Comparison of ENCODE assay signal across 1 cellular context in the genomic region with DNA sequence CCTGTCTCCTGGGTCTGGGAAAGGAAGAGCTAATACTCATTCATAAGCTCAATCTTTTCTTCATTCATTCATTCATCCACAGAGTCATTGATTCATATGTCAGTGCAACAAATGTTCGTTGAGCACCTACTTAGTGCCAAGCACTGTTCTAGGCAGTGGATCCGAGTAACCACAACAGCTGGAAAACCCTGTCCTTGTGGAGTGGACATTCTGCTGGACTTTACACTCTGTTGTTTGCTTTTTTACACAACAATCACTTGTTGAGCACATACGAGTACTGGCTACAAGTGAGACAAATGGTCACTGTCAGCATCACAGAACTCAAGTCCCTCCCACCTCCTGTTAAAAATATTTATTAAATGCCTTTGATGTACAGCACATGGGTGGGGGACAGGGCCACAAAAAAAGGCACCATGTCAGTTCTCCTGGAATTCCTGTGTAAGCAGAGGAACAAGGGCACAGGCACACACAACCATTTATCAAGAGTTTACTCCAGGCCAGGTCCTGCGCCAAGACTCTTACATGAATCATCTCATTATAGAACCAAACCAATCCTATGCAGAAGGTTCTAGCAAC.
A peak's percentile ranks its signal among the peaks of the same experiment; 100 is the strongest.
TF ChIP-seq lines count a peak whose summit lies in the region.

No MANE protein-coding gene starts in this region.

TF ChIP-seq in HepG2, 621 proteins besides CTCF, POLR2A, EP300 and RAD21 (continued from another document and continues in another):
- TF ChIP-seq ZNF703 (CRISPR knock-in tag; IDR thresholded peaks at IDR 0.05; ENCODE audit: borderline replicate concordance), result peak; percentile 94; the same call in 1 of the 2 replicates
- TF ChIP-seq CREBL2 (CRISPR knock-in tag; IDR thresholded peaks at IDR 0.05; ENCODE audit: borderline replicate concordance), result peak; percentile 61; the same call in 1 of the 2 replicates
- TF ChIP-seq, protein P1, sequence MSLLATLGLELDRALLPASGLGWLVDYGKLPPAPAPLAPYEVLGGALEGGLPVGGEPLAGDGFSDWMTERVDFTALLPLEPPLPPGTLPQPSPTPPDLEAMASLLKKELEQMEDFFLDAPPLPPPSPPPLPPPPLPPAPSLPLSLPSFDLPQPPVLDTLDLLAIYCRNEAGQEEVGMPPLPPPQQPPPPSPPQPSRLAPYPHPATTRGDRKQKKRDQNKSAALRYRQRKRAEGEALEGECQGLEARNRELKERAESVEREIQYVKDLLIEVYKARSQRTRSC (CRISPR knock-in tag; IDR thresholded peaks at IDR 0.05; ENCODE audit: low read depth), result 0 out of 2 replicates have a peak, but pooled peaks have one; percentile 58
- TF ChIP-seq TMF1 (CRISPR knock-in tag; IDR thresholded peaks at IDR 0.05; ENCODE audit: low read depth), result 0 out of 2 replicates have a peak, but pooled peaks have one; percentile 26
- peak; percentile 31; the same call in 1 of the 2 replicates for TF ChIP-seq RFX1 (IDR thresholded peaks at IDR 0.05)
- TF ChIP-seq ZNF780A (CRISPR knock-in tag; IDR thresholded peaks at IDR 0.05), result no peak
- no peak for TF ChIP-seq ZNF674 (CRISPR knock-in tag; IDR thresholded peaks at IDR 0.05; ENCODE audit: low read depth)
- TF ChIP-seq, protein P2, sequence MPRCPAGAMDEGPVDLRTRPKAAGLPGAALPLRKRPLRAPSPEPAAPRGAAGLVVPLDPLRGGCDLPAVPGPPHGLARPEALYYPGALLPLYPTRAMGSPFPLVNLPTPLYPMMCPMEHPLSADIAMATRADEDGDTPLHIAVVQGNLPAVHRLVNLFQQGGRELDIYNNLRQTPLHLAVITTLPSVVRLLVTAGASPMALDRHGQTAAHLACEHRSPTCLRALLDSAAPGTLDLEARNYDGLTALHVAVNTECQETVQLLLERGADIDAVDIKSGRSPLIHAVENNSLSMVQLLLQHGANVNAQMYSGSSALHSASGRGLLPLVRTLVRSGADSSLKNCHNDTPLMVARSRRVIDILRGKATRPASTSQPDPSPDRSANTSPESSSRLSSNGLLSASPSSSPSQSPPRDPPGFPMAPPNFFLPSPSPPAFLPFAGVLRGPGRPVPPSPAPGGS (CRISPR knock-in tag; IDR thresholded peaks at IDR 0.05), result peak; percentile 95
- peak; percentile 85; the same call in 1 of the 2 replicates for TF ChIP-seq ATF6 (CRISPR knock-in tag; conservative IDR thresholded peaks at IDR 0.05)
- peak; percentile 34; the same call in 1 of the 2 replicates for TF ChIP-seq ZFP41 (CRISPR knock-in tag; IDR thresholded peaks at IDR 0.05; ENCODE audit: borderline replicate concordance)
- TF ChIP-seq, protein P3, sequence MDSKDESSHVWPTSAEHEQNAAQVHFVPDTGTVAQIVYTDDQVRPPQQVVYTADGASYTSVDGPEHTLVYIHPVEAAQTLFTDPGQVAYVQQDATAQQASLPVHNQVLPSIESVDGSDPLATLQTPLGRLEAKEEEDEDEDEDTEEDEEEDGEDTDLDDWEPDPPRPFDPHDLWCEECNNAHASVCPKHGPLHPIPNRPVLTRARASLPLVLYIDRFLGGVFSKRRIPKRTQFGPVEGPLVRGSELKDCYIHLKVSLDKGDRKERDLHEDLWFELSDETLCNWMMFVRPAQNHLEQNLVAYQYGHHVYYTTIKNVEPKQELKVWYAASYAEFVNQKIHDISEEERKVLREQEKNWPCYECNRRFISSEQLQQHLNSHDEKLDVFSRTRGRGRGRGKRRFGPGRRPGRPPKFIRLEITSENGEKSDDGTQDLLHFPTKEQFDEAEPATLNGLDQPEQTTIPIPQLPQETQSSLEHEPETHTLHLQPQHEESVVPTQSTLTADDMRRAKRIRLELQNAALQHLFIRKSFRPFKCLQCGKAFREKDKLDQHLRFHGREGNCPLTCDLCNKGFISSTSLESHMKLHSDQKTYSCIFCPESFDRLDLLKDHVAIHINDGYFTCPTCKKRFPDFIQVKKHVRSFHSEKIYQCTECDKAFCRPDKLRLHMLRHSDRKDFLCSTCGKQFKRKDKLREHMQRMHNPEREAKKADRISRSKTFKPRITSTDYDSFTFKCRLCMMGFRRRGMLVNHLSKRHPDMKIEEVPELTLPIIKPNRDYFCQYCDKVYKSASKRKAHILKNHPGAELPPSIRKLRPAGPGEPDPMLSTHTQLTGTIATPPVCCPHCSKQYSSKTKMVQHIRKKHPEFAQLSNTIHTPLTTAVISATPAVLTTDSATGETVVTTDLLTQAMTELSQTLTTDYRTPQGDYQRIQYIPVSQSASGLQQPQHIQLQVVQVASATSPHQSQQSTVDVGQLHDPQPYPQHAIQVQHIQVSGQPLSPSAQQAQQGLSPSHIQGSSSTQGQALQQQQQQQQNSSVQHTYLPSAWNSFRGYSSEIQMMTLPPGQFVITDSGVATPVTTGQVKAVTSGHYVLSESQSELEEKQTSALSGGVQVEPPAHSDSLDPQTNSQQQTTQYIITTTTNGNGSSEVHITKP (CRISPR knock-in tag; IDR thresholded peaks at IDR 0.05; ENCODE audit: low read depth), result peak; percentile 75
- no peak for TF ChIP-seq IKZF1 (IDR thresholded peaks at IDR 0.05)
- 0 out of 2 replicates have a peak, but pooled peaks have one; percentile 72 for TF ChIP-seq ZNF879 (CRISPR knock-in tag; IDR thresholded peaks at IDR 0.05)
- TF ChIP-seq, protein P4, sequence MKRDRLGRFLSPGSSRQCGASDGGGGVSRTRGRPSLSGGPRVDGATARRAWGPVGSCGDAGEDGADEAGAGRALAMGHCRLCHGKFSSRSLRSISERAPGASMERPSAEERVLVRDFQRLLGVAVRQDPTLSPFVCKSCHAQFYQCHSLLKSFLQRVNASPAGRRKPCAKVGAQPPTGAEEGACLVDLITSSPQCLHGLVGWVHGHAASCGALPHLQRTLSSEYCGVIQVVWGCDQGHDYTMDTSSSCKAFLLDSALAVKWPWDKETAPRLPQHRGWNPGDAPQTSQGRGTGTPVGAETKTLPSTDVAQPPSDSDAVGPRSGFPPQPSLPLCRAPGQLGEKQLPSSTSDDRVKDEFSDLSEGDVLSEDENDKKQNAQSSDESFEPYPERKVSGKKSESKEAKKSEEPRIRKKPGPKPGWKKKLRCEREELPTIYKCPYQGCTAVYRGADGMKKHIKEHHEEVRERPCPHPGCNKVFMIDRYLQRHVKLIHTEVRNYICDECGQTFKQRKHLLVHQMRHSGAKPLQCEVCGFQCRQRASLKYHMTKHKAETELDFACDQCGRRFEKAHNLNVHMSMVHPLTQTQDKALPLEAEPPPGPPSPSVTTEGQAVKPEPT (CRISPR knock-in tag; IDR thresholded peaks at IDR 0.05; ENCODE audit: low read depth), result peak; percentile 82; the same call in 1 of the 2 replicates
- peak; percentile 59; the same call in 1 of the 2 replicates for TF ChIP-seq ZNF563 (CRISPR knock-in tag; IDR thresholded peaks at IDR 0.05)
- no peak for TF ChIP-seq FOSL1 (CRISPR knock-in tag; IDR thresholded peaks at IDR 0.05; ENCODE audit: borderline replicate concordance)
- peak; percentile 98 for TF ChIP-seq ESRRA (CRISPR knock-in tag; IDR thresholded peaks at IDR 0.05; ENCODE audit: low read depth)
- TF ChIP-seq ZNF660 (CRISPR knock-in tag; IDR thresholded peaks at IDR 0.05; ENCODE audit: borderline replicate concordance, low read depth), result no peak
- TF ChIP-seq YEATS4 (CRISPR knock-in tag; IDR thresholded peaks at IDR 0.05; ENCODE audit: borderline replicate concordance), result peak; percentile 59
- TF ChIP-seq, protein P5, sequence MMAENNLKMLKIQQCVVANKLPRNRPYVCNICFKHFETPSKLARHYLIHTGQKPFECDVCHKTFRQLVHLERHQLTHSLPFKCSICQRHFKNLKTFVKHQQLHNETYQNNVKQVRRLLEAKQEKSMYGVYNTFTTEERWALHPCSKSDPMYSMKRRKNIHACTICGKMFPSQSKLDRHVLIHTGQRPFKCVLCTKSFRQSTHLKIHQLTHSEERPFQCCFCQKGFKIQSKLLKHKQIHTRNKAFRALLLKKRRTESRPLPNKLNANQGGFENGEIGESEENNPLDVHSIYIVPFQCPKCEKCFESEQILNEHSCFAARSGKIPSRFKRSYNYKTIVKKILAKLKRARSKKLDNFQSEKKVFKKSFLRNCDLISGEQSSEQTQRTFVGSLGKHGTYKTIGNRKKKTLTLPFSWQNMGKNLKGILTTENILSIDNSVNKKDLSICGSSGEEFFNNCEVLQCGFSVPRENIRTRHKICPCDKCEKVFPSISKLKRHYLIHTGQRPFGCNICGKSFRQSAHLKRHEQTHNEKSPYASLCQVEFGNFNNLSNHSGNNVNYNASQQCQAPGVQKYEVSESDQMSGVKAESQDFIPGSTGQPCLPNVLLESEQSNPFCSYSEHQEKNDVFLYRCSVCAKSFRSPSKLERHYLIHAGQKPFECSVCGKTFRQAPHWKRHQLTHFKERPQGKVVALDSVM (CRISPR knock-in tag; IDR thresholded peaks at IDR 0.05), result peak; percentile 74
- TF ChIP-seq, protein P6, sequence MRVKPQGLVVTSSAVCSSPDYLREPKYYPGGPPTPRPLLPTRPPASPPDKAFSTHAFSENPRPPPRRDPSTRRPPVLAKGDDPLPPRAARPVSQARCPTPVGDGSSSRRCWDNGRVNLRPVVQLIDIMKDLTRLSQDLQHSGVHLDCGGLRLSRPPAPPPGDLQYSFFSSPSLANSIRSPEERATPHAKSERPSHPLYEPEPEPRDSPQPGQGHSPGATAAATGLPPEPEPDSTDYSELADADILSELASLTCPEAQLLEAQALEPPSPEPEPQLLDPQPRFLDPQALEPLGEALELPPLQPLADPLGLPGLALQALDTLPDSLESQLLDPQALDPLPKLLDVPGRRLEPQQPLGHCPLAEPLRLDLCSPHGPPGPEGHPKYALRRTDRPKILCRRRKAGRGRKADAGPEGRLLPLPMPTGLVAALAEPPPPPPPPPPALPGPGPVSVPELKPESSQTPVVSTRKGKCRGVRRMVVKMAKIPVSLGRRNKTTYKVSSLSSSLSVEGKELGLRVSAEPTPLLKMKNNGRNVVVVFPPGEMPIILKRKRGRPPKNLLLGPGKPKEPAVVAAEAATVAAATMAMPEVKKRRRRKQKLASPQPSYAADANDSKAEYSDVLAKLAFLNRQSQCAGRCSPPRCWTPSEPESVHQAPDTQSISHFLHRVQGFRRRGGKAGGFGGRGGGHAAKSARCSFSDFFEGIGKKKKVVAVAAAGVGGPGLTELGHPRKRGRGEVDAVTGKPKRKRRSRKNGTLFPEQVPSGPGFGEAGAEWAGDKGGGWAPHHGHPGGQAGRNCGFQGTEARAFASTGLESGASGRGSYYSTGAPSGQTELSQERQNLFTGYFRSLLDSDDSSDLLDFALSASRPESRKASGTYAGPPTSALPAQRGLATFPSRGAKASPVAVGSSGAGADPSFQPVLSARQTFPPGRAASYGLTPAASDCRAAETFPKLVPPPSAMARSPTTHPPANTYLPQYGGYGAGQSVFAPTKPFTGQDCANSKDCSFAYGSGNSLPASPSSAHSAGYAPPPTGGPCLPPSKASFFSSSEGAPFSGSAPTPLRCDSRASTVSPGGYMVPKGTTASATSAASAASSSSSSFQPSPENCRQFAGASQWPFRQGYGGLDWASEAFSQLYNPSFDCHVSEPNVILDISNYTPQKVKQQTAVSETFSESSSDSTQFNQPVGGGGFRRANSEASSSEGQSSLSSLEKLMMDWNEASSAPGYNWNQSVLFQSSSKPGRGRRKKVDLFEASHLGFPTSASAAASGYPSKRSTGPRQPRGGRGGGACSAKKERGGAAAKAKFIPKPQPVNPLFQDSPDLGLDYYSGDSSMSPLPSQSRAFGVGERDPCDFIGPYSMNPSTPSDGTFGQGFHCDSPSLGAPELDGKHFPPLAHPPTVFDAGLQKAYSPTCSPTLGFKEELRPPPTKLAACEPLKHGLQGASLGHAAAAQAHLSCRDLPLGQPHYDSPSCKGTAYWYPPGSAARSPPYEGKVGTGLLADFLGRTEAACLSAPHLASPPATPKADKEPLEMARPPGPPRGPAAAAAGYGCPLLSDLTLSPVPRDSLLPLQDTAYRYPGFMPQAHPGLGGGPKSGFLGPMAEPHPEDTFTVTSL (CRISPR knock-in tag; IDR thresholded peaks at IDR 0.05; ENCODE audit: borderline replicate concordance), result peak; percentile 100
- TF ChIP-seq PLRG1 (conservative IDR thresholded peaks at IDR 0.05), result no peak
- TF ChIP-seq ATF3 (CRISPR knock-in tag; IDR thresholded peaks at IDR 0.05), result peak; percentile 71
- TF ChIP-seq CBX5 (CRISPR knock-in tag; IDR thresholded peaks at IDR 0.05; ENCODE audit: borderline replicate concordance), result peak; percentile 99
- peak; percentile 69; the same call in 1 of the 2 replicates for TF ChIP-seq ZSCAN22 (CRISPR knock-in tag; IDR thresholded peaks at IDR 0.05)
- peak; percentile 99 for TF ChIP-seq POGZ (CRISPR knock-in tag; IDR thresholded peaks at IDR 0.05)
- peak; percentile 91; the same call in 1 of the 2 replicates for TF ChIP-seq KDM4B (CRISPR knock-in tag; IDR thresholded peaks at IDR 0.05)
- TF ChIP-seq POLR2AphosphoS5 (IDR thresholded peaks at IDR 0.05; ENCODE audit: low read depth, low read length), result no peak; the same call in 1 of the 2 replicates
- TF ChIP-seq ZNF367 (CRISPR knock-in tag; IDR thresholded peaks at IDR 0.05; ENCODE audit: borderline replicate concordance), result no peak
- peak; percentile 99 for TF ChIP-seq KDM6A (CRISPR knock-in tag; IDR thresholded peaks at IDR 0.05; ENCODE audit: low read depth)
- TF ChIP-seq ELF1 (CRISPR knock-in tag; IDR thresholded peaks at IDR 0.05), result peak; percentile 73
- TF ChIP-seq SMAD9 (CRISPR knock-in tag; IDR thresholded peaks at IDR 0.05), result no peak
- no peak for TF ChIP-seq ZNF850 (CRISPR knock-in tag; conservative IDR thresholded peaks at IDR 0.05)
- TF ChIP-seq KAT2B (IDR thresholded peaks at IDR 0.05; ENCODE audit: borderline replicate concordance, low read depth, low read length), result no peak
